In the genomic region with DNA sequence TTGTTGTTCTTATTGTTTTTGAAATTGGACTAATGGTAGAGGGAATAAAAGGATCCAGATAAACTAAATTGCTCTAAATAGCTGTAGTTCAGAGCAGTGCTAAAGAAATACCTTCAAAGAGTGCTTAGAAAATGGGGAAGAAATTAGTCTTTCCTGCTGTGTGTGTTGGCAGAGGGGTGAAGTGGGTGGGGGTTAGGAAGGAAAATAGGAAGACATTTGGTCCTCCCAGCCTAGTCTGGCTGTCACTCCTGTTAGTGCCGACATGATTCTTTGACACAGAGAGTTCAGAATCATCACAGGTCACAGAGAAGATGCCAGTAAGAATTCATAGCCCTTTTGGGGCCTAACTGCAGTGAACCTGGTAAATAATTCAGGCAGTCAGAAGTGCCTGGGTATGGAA, we compare ENCODE assay signal across 26 cellular contexts.
"Had no signal": no experiment of that assay in that cellular context is flagged by ENCODE, and none has a peak within 500 bp of the region (broad histone marks: within the 10 kb centered on the region; RNA-seq: fewer than 3 reads in every experiment).

No MANE protein-coding gene starts in this region.

- H3K4me1 Mint-ChIP-seq: activated naive CD4-positive, alpha-beta T cell treated with anti-CD3 and anti-CD28 coated beads, Interleukin-2, amount 50 U/mL, for 24 hours; natural killer cell; stimulated activated naive B cell treated with anti-CD40 and anti-IgM and Interleukin-4, amounts not matched to agents 10 μg/mL and 1 μg/mL and 100 μg/mL, for 72 hours; T-cell had no signal

- H3K27me3 ChIP-seq: body of pancreas, cardiac muscle cell, sigmoid colon, testis, upper lobe of left lung had no signal

- H3K27ac ChIP-seq: body of pancreas, cardiac muscle cell, left ventricle myocardium inferior, sigmoid colon, testis, upper lobe of left lung had no signal

- H3K9me3 ChIP-seq: body of pancreas, left ventricle myocardium inferior, testis, upper lobe of left lung had no signal

- H3K4me3 ChIP-seq: body of pancreas, cardiac muscle cell, left ventricle myocardium inferior, sigmoid colon, testis, upper lobe of left lung had no signal

- H3K4me1 ChIP-seq: left ventricle myocardium inferior, sigmoid colon had no signal

- H3K9me3 Mint-ChIP-seq: dendritic cell treated with granulocyte-macrophage colony-stimulating factor and Interleukin-4, amounts not matched to agents 40 ng/mL and 50 ng/mL, for 4 days; T-helper 2 cell treated with Interferon-gamma antibody and Interleukin-4, amounts not matched to agents 5 μg/mL and 100 μg/mL, for 36 hours had no signal

- H3K27me3 Mint-ChIP-seq: activated naive CD4-positive, alpha-beta T cell treated with anti-CD3 and anti-CD28 coated beads, Interleukin-2, amount 50 U/mL, for 24 hours; dendritic cell treated with granulocyte-macrophage colony-stimulating factor and Interleukin-4, amounts not matched to agents 40 ng/mL and 50 ng/mL, for 4 days; stimulated activated naive B cell treated with anti-CD40 and anti-IgM and Interleukin-4, amounts not matched to agents 10 μg/mL and 1 μg/mL and 100 μg/mL, for 72 hours; T-cell had no signal

- H3K36me3 ChIP-seq: cardiac muscle cell, left ventricle myocardium inferior, sigmoid colon, upper lobe of left lung had no signal

- H3K36me3 Mint-ChIP-seq: activated naive CD4-positive, alpha-beta T cell treated with anti-CD3 and anti-CD28 coated beads, Interleukin-2, amount 50 U/mL, for 24 hours; natural killer cell; stimulated activated naive B cell treated with anti-CD40 and anti-IgM and Interleukin-4, amounts not matched to agents 10 μg/mL and 1 μg/mL and 100 μg/mL, for 72 hours; T-cell had no signal

- H3K27ac Mint-ChIP-seq: activated CD8-positive, alpha-beta T cell treated with anti-CD3 and anti-CD28 coated beads, Interleukin-2, amount 10 ng/mL, durations not matched to agents 7 days and 5 days; activated naive CD4-positive, alpha-beta T cell treated with anti-CD3 and anti-CD28 coated beads, Interleukin-2, amount 50 U/mL, for 24 hours; dendritic cell treated with granulocyte-macrophage colony-stimulating factor and Interleukin-4, amounts not matched to agents 40 ng/mL and 50 ng/mL, for 4 days; natural killer cell; stimulated activated naive B cell treated with anti-CD40 and anti-IgM and Interleukin-4, amounts not matched to agents 10 μg/mL and 1 μg/mL and 100 μg/mL, for 72 hours; T-cell; T-helper 2 cell treated with Interferon-gamma antibody and Interleukin-4, amounts not matched to agents 5 μg/mL and 100 μg/mL, for 36 hours had no signal

- DNase-seq: activated CD4-positive, alpha-beta T cell treated with anti-CD3 and anti-CD28 coated beads for 1 hour; activated CD4-positive, alpha-beta T cell treated with anti-CD3 and anti-CD28 coated beads, Interleukin-2, amount 50 U/mL, for 1 hour; activated CD8-positive, alpha-beta T cell treated with anti-CD3 and anti-CD28 coated beads, Interleukin-2, amount 10 ng/mL, durations not matched to agents 7 days and 5 days; activated gamma-delta T cell treated with Interleukin-2 at 50 U/mL for 16 hours; activated T-cell treated with anti-CD3 and anti-CD28 coated beads, Interleukin-2, amount 50 U/mL, for 1 hour; anterior cingulate cortex; body of pancreas; effector CD8-positive, alpha-beta T cell; foreskin melanocyte; hypothalamus; left ventricle myocardium inferior; midbrain; natural killer cell; posterior cingulate gyrus; sigmoid colon; stimulated activated CD4-positive, alpha-beta T cell treated with anti-CD3 and anti-CD28 coated beads, Interleukin-2, amount 100 ng/mL, for 48 hours; stimulated activated CD8-positive, alpha-beta memory T cell treated with anti-CD3 and anti-CD28 coated beads, Interleukin-4, amount 100 ng/mL, for 48 hours; stimulated activated naive B cell treated with anti-CD40 and anti-IgM and Interleukin-4, amounts not matched to agents 10 μg/mL and 1 μg/mL and 100 μg/mL, for 72 hours; T-cell; testis; upper lobe of left lung had no signal

- ATAC-seq: activated CD8-positive, alpha-beta T cell treated with anti-CD3 and anti-CD28 coated beads, Interleukin-2, amount 10 ng/mL, durations not matched to agents 7 days and 5 days; body of pancreas; esophagus mucosa; natural killer cell; stimulated activated naive B cell treated with anti-CD40 and anti-IgM and Interleukin-4, amounts not matched to agents 10 μg/mL and 1 μg/mL and 100 μg/mL, for 72 hours; T-cell had no signal

- H3K4me3 Mint-ChIP-seq: activated CD8-positive, alpha-beta T cell treated with anti-CD3 and anti-CD28 coated beads, Interleukin-2, amount 10 ng/mL, durations not matched to agents 7 days and 5 days; activated naive CD4-positive, alpha-beta T cell treated with anti-CD3 and anti-CD28 coated beads, Interleukin-2, amount 50 U/mL, for 24 hours; dendritic cell treated with granulocyte-macrophage colony-stimulating factor and Interleukin-4, amounts not matched to agents 40 ng/mL and 50 ng/mL, for 4 days; natural killer cell; stimulated activated naive B cell treated with anti-CD40 and anti-IgM and Interleukin-4, amounts not matched to agents 10 μg/mL and 1 μg/mL and 100 μg/mL, for 72 hours; T-cell; T-helper 2 cell treated with Interferon-gamma antibody and Interleukin-4, amounts not matched to agents 5 μg/mL and 100 μg/mL, for 36 hours had no signal
